ENCODE assay signal across 8 cellular contexts in the genomic region with DNA sequence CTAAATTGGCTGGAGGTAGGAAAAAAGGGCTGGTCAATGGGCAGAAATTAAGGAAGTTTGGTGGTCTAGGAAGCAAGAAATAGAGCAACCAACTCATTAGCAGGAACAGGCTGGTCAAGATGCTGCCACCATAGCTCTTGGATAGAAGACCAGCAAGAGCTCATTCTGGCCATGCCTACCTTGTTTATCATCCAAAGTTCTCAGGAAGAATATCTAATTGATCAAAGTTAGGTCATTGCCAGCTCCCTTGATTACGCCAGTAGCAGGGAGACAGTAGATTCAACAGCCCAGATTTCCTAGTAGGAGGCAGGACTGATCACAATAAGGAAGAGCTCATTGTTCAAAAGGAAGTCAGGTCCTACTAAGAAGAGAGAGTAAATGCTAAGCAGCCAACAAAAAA.
"Had no signal": no experiment of that assay in that cellular context is flagged by ENCODE, and none has a peak within 500 bp of the region (broad histone marks: within the 10 kb centered on the region; RNA-seq: fewer than 3 reads in every experiment).

No MANE protein-coding gene starts in this region.

- H3K4me2 ChIP-seq: GM23338 had no signal

- H3K9me3 ChIP-seq: HAP-1 had no signal

- H3K9ac ChIP-seq: GM23248 had no signal

- DNase-seq: GM23248, GOT3, H7, H9, HCEC 1CT, HFFc6 had no signal

- H3K4me3 ChIP-seq: GM23248, GM23338, HAP-1 had no signal

- H2AFZ ChIP-seq: GM23248, GM23338 had no signal

- H3K27ac ChIP-seq: GM23248 had no signal

- H3K36me3 ChIP-seq: HAP-1 had no signal
